In genomic region chr1:10881046-10881445, GRCh38 we compare ENCODE assay signal across 34 cellular contexts.
"Had no signal": no experiment of that assay in that cellular context is flagged by ENCODE, and none has a peak within 500 bp of the region (broad histone marks: within the 10 kb centered on the region; RNA-seq: fewer than 3 reads in every experiment).

No MANE protein-coding gene starts in this region.

- H3K9me3 ChIP-seq: ascending aorta, breast epithelium, esophagus muscularis mucosa, gastrocnemius medialis, heart right ventricle had no signal

- H3K27me3 ChIP-seq: ascending aorta, breast epithelium had no signal

- H3K4me3 ChIP-seq: ascending aorta, breast epithelium, cardiac muscle cell, coronary artery, dorsolateral prefrontal cortex, esophagus muscularis mucosa, gastrocnemius medialis, heart right ventricle had no signal

- ATAC-seq: activated CD4-positive, alpha-beta T cell treated with anti-CD3 and anti-CD28 coated beads for 36 hours; activated CD8-positive, alpha-beta memory T cell treated with anti-CD3 and anti-CD28 coated beads, Interleukin-2, amount 10 ng/mL, durations not matched to agents 7 days and 5 days; activated CD8-positive, alpha-beta T cell treated with anti-CD3 and anti-CD28 coated beads, Interleukin-2, amount 10 ng/mL, durations not matched to agents 7 days and 5 days; activated naive CD4-positive, alpha-beta T cell treated with anti-CD3 and anti-CD28 coated beads, Interleukin-2, amount 50 U/mL, for 72 hours; foreskin keratinocyte; gastrocnemius medialis; heart right ventricle had no signal

- DNase-seq: activated CD4-positive, alpha-beta memory T cell treated with anti-CD3 and anti-CD28 coated beads for 36 hours; activated CD4-positive, alpha-beta T cell treated with anti-CD3 and anti-CD28 coated beads for 36 hours; activated CD4-positive, alpha-beta T cell treated with anti-CD3 and anti-CD28 coated beads, Interleukin-2, amount 10 ng/mL, durations not matched to agents 24 days and 14 days; activated CD4-positive, CD25-positive, alpha-beta regulatory T cell; activated CD4-positive, CD25-positive, alpha-beta regulatory T cell treated with anti-CD3 and anti-CD28 coated beads, Interleukin-2, amount 50 U/mL, for 72 hours; activated CD8-positive, alpha-beta memory T cell treated with anti-CD3 and anti-CD28 coated beads, Interleukin-2, amount 10 ng/mL, durations not matched to agents 7 days and 5 days; activated CD8-positive, alpha-beta memory T cell treated with anti-CD3 and anti-CD28 coated beads, Interleukin-2, amount 50 U/mL, for 4 hours; activated CD8-positive, alpha-beta T cell treated with anti-CD3 and anti-CD28 coated beads, Interleukin-2, amount 10 ng/mL, durations not matched to agents 7 days and 5 days; activated gamma-delta T cell; activated naive CD4-positive, alpha-beta T cell; activated naive CD4-positive, alpha-beta T cell treated with anti-CD3 and anti-CD28 coated beads, Interleukin-2, amount 10 ng/mL, durations not matched to agents 7 days and 5 days; activated naive CD8-positive, alpha-beta T cell treated with anti-CD3 and anti-CD28 coated beads, Interleukin-2, amount 10 ng/mL, durations not matched to agents 7 days and 5 days; activated T-cell treated with anti-CD3 and anti-CD28 coated beads, Interleukin-2, amount 50 U/mL, for 1 hour; activated T-cell treated with anti-CD3 and anti-CD28 coated beads, Interleukin-2, amount 50 U/mL, for 48 hours; central memory CD4-positive, alpha-beta T cell; cerebellar nuclear complex; dorsolateral prefrontal cortex; effector memory CD4-positive, alpha-beta T cell; endodermal cell; erythroblast; foreskin keratinocyte; gastrocnemius medialis; glutamatergic neuron; heart right ventricle; T-helper 2 cell had no signal

- H3K27ac Mint-ChIP-seq: activated CD4-positive, alpha-beta memory T cell treated with anti-CD3 and anti-CD28 coated beads for 36 hours; activated CD4-positive, alpha-beta T cell treated with anti-CD3 and anti-CD28 coated beads for 36 hours; activated CD4-positive, alpha-beta T cell treated with anti-CD3 and anti-CD28 coated beads, Interleukin-2, amount 10 ng/mL, durations not matched to agents 24 days and 14 days; activated CD8-positive, alpha-beta memory T cell treated with anti-CD3 and anti-CD28 coated beads, Interleukin-2, amount 10 ng/mL, durations not matched to agents 7 days and 5 days; activated CD8-positive, alpha-beta T cell treated with anti-CD3 and anti-CD28 coated beads, Interleukin-2, amount 10 ng/mL, durations not matched to agents 7 days and 5 days; activated naive CD4-positive, alpha-beta T cell treated with anti-CD3 and anti-CD28 coated beads, Interleukin-2, amount 10 ng/mL, durations not matched to agents 7 days and 5 days; activated naive CD4-positive, alpha-beta T cell treated with anti-CD3 and anti-CD28 coated beads, Interleukin-2, amount 50 U/mL, for 72 hours; activated T-helper 1 cell treated with anti-CD3 and anti-CD28 coated beads, Interleukin-12 subunit alpha, Interleukin-12 subunit beta, Interleukin-2, Interleukin-4 antibody, amounts not matched to agents 30 ng/mL and 10 ng/mL and 1 ng/mL, durations not matched to agents 14 hours and 24 hours and 36 hours; brain; dendritic cell treated with granulocyte-macrophage colony-stimulating factor and Interleukin-4, amounts not matched to agents 40 ng/mL and 50 ng/mL, for 4 days; endodermal cell had no signal

- H3K4me1 Mint-ChIP-seq: activated CD4-positive, alpha-beta T cell treated with anti-CD3 and anti-CD28 coated beads for 36 hours; activated CD4-positive, alpha-beta T cell treated with anti-CD3 and anti-CD28 coated beads, Interleukin-2, amount 10 ng/mL, durations not matched to agents 24 days and 14 days; activated CD8-positive, alpha-beta memory T cell treated with anti-CD3 and anti-CD28 coated beads, Interleukin-2, amount 10 ng/mL, durations not matched to agents 7 days and 5 days; activated naive CD4-positive, alpha-beta T cell treated with anti-CD3 and anti-CD28 coated beads, Interleukin-2, amount 10 ng/mL, durations not matched to agents 7 days and 5 days; activated naive CD8-positive, alpha-beta T cell treated with anti-CD3 and anti-CD28 coated beads, Interleukin-2, amount 10 ng/mL, durations not matched to agents 7 days and 5 days; endodermal cell had no signal

- H3K4me3 Mint-ChIP-seq: activated CD4-positive, alpha-beta memory T cell treated with anti-CD3 and anti-CD28 coated beads for 36 hours; activated CD4-positive, alpha-beta T cell treated with anti-CD3 and anti-CD28 coated beads for 36 hours; activated CD4-positive, alpha-beta T cell treated with anti-CD3 and anti-CD28 coated beads, Interleukin-2, amount 10 ng/mL, durations not matched to agents 24 days and 14 days; activated CD8-positive, alpha-beta memory T cell treated with anti-CD3 and anti-CD28 coated beads, Interleukin-2, amount 10 ng/mL, durations not matched to agents 7 days and 5 days; activated CD8-positive, alpha-beta T cell treated with anti-CD3 and anti-CD28 coated beads, Interleukin-2, amount 10 ng/mL, durations not matched to agents 7 days and 5 days; activated naive CD4-positive, alpha-beta T cell treated with anti-CD3 and anti-CD28 coated beads, Interleukin-2, amount 10 ng/mL, durations not matched to agents 7 days and 5 days; activated naive CD8-positive, alpha-beta T cell treated with anti-CD3 and anti-CD28 coated beads, Interleukin-2, amount 10 ng/mL, durations not matched to agents 7 days and 5 days; activated T-helper 1 cell treated with anti-CD3 and anti-CD28 coated beads, Interleukin-12 subunit alpha, Interleukin-12 subunit beta, Interleukin-2, Interleukin-4 antibody, amounts not matched to agents 30 ng/mL and 10 ng/mL and 1 ng/mL, durations not matched to agents 14 hours and 24 hours and 36 hours; brain; dendritic cell treated with granulocyte-macrophage colony-stimulating factor and Interleukin-4, amounts not matched to agents 40 ng/mL and 50 ng/mL, for 4 days; endodermal cell had no signal

- H3K36me3 ChIP-seq: ascending aorta, breast epithelium, cardiac muscle cell, esophagus muscularis mucosa, gastrocnemius medialis, heart right ventricle had no signal

- H3K36me3 Mint-ChIP-seq: activated CD4-positive, alpha-beta memory T cell treated with anti-CD3 and anti-CD28 coated beads for 36 hours; activated CD8-positive, alpha-beta memory T cell treated with anti-CD3 and anti-CD28 coated beads, Interleukin-2, amount 10 ng/mL, durations not matched to agents 7 days and 5 days; activated naive CD4-positive, alpha-beta T cell treated with anti-CD3 and anti-CD28 coated beads, Interleukin-2, amount 10 ng/mL, durations not matched to agents 7 days and 5 days; activated naive CD4-positive, alpha-beta T cell treated with anti-CD3 and anti-CD28 coated beads, Interleukin-2, amount 50 U/mL, for 72 hours; activated naive CD8-positive, alpha-beta T cell treated with anti-CD3 and anti-CD28 coated beads, Interleukin-2, amount 10 ng/mL, durations not matched to agents 7 days and 5 days; brain had no signal

- H3K4me1 ChIP-seq: ascending aorta, breast epithelium, esophagus muscularis mucosa, foreskin keratinocyte, gastrocnemius medialis, heart right ventricle had no signal

- H3K9me3 Mint-ChIP-seq: activated CD4-positive, alpha-beta memory T cell treated with anti-CD3 and anti-CD28 coated beads for 36 hours; activated CD4-positive, alpha-beta T cell treated with anti-CD3 and anti-CD28 coated beads, Interleukin-2, amount 10 ng/mL, durations not matched to agents 24 days and 14 days; activated naive CD4-positive, alpha-beta T cell treated with anti-CD3 and anti-CD28 coated beads, Interleukin-2, amount 10 ng/mL, durations not matched to agents 7 days and 5 days; activated naive CD4-positive, alpha-beta T cell treated with anti-CD3 and anti-CD28 coated beads, Interleukin-2, amount 50 U/mL, for 72 hours; activated naive CD8-positive, alpha-beta T cell treated with anti-CD3 and anti-CD28 coated beads, Interleukin-2, amount 10 ng/mL, durations not matched to agents 7 days and 5 days; activated T-helper 1 cell treated with anti-CD3 and anti-CD28 coated beads, Interleukin-12 subunit alpha, Interleukin-12 subunit beta, Interleukin-2, Interleukin-4 antibody, amounts not matched to agents 30 ng/mL and 10 ng/mL and 1 ng/mL, durations not matched to agents 14 hours and 24 hours and 36 hours; dendritic cell treated with granulocyte-macrophage colony-stimulating factor and Interleukin-4, amounts not matched to agents 40 ng/mL and 50 ng/mL, for 4 days; endodermal cell had no signal

- H3K27ac ChIP-seq: ascending aorta, breast epithelium, cardiac muscle cell, coronary artery, dorsolateral prefrontal cortex, esophagus muscularis mucosa, foreskin keratinocyte, gastrocnemius medialis, heart right ventricle had no signal
